16 cellular contexts compared by ENCODE assay signal in genomic region chr2:38160517-38160916, GRCh38.
"Had no signal": no experiment of that assay in that cellular context is flagged by ENCODE, and none has a peak within 500 bp of the region (broad histone marks: within the 10 kb centered on the region; RNA-seq: fewer than 3 reads in every experiment).

No MANE protein-coding gene starts in this region.

- DNase-seq: activated CD4-positive, alpha-beta T cell treated with anti-CD3 and anti-CD28 coated beads, Interleukin-2, amount 10 ng/mL, durations not matched to agents 24 days and 14 days; activated CD4-positive, CD25-positive, alpha-beta regulatory T cell; activated CD8-positive, alpha-beta memory T cell treated with anti-CD3 and anti-CD28 coated beads, Interleukin-2, amount 50 U/mL, for 4 hours; activated effector memory CD4-positive, alpha-beta T cell treated with Interleukin-2 at 50 U/mL for 16 hours; activated naive CD4-positive, alpha-beta T cell treated with anti-CD3 and anti-CD28 coated beads, Interleukin-2, amount 10 ng/mL, durations not matched to agents 7 days and 5 days; activated naive CD8-positive, alpha-beta T cell treated with anti-CD3 and anti-CD28 coated beads, Interleukin-2, amount 50 U/mL, for 24 hours; activated T-cell treated with anti-CD3 and anti-CD28 coated beads, Interleukin-2, amount 50 U/mL, for 48 hours; aorta; kidney; left lung; stimulated activated CD4-positive, alpha-beta T cell treated with anti-CD3 and anti-CD28 coated beads, Interleukin-15, amount 100 ng/mL, for 24 hours; stimulated activated CD4-positive, alpha-beta T cell treated with anti-CD3 and anti-CD28 coated beads, Interleukin-2, amount 100 ng/mL, for 48 hours; stimulated activated naive CD8-positive, alpha-beta T cell treated with anti-CD3 and anti-CD28 coated beads, Interleukin-15, amount 100 ng/mL, for 72 hours; T-cell had no signal

- H3K9me3 ChIP-seq: left lung had no signal

- H3K27me3 ChIP-seq: left lung had no signal

- H3K36me3 ChIP-seq: left lung had no signal

- H3K4me3 ChIP-seq: coronary artery, left lung, skin epidermis had no signal
